ENCODE assay signal across 14 cellular contexts in the genomic region with DNA sequence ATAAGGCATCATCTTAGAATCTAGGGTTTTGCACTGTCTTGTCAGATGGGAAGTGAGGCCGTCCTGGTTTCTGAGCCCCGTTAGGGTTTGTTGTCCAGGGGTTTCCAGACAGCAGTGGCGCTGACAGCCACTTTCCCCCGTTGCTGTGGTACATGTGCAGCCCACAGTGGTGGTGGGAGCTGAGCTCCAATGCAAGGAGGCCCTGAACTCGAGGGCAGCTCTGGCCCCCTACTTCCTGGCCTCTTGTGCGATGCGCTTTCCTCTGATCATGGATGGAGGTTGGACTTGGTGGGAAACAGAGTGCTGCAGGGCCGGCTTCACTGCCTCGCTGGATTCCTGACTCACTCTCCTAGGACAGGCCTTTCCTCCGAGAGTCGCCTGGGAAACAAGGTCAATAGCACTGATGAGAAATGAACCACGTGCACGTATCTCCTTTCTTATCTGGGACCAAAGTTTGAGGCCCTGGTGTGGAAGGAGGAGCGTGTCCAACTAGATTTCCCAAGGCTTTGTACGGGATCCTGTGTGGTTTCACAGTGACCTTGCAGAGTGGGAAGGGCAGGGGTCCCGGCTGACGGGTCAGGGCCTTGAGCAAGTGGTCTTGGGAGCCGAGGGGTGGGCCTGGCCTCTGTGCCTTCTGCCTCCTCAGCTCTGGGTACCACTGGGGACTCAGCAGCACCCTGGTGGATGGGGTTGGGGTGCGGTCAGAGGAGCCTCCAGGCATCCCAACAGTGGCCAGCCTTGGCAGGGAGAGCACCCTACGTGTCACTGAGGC. TPM values are rescaled to one million over a fixed set of nuclear protein-coding genes. Genes with fewer than 3 reads are reported as not detected.
DNase-seq lines count a peak whose midpoint lies in the region; ATAC-seq and TF ChIP-seq lines count a peak whose summit lies in the region.
"Had no signal": no experiment of that assay in that cellular context is flagged by ENCODE, and none has a peak within 500 bp of the region (broad histone marks: within the 10 kb centered on the region; RNA-seq: fewer than 3 reads in every experiment).

No MANE protein-coding gene starts in this region.

- H3K4me2 ChIP-seq in skeletal muscle satellite cell (ENCODE audit: low read length) = peak overlapping the region; percentile 32

- WGBS in gastroesophageal sphincter (ENCODE audit: low coverage in 1 of 2), 2 donors = 60 to 73% methylated on average over 2 of the region's 20 CpGs

- H3K27ac Mint-ChIP-seq in activated naive CD4-positive, alpha-beta T cell treated with anti-CD3 and anti-CD28 coated beads, Interleukin-2, amount 50 U/mL, for 24 hours = peak overlapping the region; percentile 25
- peak overlapping the region; percentile 55 for H3K27ac Mint-ChIP-seq in activated CD8-positive, alpha-beta T cell treated with anti-CD3 and anti-CD28 coated beads for 36 hours

- H3K9me3 Mint-ChIP-seq in activated naive CD4-positive, alpha-beta T cell treated with anti-CD3 and anti-CD28 coated beads, Interleukin-2, amount 50 U/mL, for 24 hours = no peaks in the 10 kb centered on the region
- H3K9me3 Mint-ChIP-seq in activated CD8-positive, alpha-beta T cell treated with anti-CD3 and anti-CD28 coated beads for 36 hours = no peaks in the 10 kb centered on the region

- ATAC-seq in activated CD8-positive, alpha-beta T cell treated with anti-CD3 and anti-CD28 coated beads for 36 hours = no peak
- ATAC-seq in GM18909 (IDR thresholded peaks at IDR 0.05; ENCODE audit: poor library complexity, unreplicated experiment) = no peak
- ATAC-seq in gastroesophageal sphincter = no peak
- ATAC-seq: sciatic nerve had no signal

- intact Hi-C loops in activated CD8-positive, alpha-beta T cell treated with anti-CD3 and anti-CD28 coated beads for 36 hours (cut with micrococcal nuclease) = no loop called here

- no peaks in the 10 kb centered on the region for H3K9me3 ChIP-seq in skeletal muscle satellite cell (replicated peaks; ENCODE audit: low read length)
- H3K9me3 ChIP-seq in gastroesophageal sphincter = no peaks in the 10 kb centered on the region
- H3K9me3 ChIP-seq: transverse colon had no signal

- H3K9ac ChIP-seq in skeletal muscle satellite cell (ENCODE audit: low read depth, low read length) = no peak overlapping the region

- H3K36me3 ChIP-seq in skeletal muscle satellite cell (ENCODE audit: insufficient read depth, low read length) = peaks cover 10% of the 10 kb centered on the region
- H3K36me3 ChIP-seq in gastroesophageal sphincter = peaks cover 0 to 39% of the 10 kb centered on the region in 2 donors

- TF ChIP-seq POLR2A in gastroesophageal sphincter (IDR thresholded peaks at IDR 0.05) = no peak

- H3K27me3 Mint-ChIP-seq in activated naive CD4-positive, alpha-beta T cell treated with anti-CD3 and anti-CD28 coated beads, Interleukin-2, amount 50 U/mL, for 24 hours = no peaks in the 10 kb centered on the region
- H3K27me3 Mint-ChIP-seq in activated CD8-positive, alpha-beta T cell treated with anti-CD3 and anti-CD28 coated beads for 36 hours = peaks cover 3% of the 10 kb centered on the region

- peak overlapping the region; percentile 49 for H3K4me3 Mint-ChIP-seq in activated naive CD4-positive, alpha-beta T cell treated with anti-CD3 and anti-CD28 coated beads, Interleukin-2, amount 50 U/mL, for 24 hours
- no peak overlapping the region for H3K4me3 Mint-ChIP-seq in activated CD8-positive, alpha-beta T cell treated with anti-CD3 and anti-CD28 coated beads for 36 hours

- H3K4me3 ChIP-seq in fibroblast of villous mesenchyme (ENCODE audit: low read depth, low read length) (no peak overlapping the region), skeletal muscle satellite cell (ENCODE audit: low read length) (no peak overlapping the region), gastroesophageal sphincter (no peak overlapping the region)
- H3K4me3 ChIP-seq: transverse colon had no signal

- H3K27me3 ChIP-seq in skeletal muscle satellite cell (ENCODE audit: control insufficient read depth, insufficient read depth, low read length) = no peaks in the 10 kb centered on the region
- no peaks in the 10 kb centered on the region for H3K27me3 ChIP-seq in gastroesophageal sphincter

- no peak for TF ChIP-seq EP300 in gastroesophageal sphincter (IDR thresholded peaks at IDR 0.05)

- TF ChIP-seq CTCF in activated CD8-positive, alpha-beta T cell treated with anti-CD3 and anti-CD28 coated beads for 36 hours (IDR thresholded peaks at IDR 0.05) = no peak
- TF ChIP-seq CTCF in fibroblast of villous mesenchyme (IDR thresholded peaks at IDR 0.05; ENCODE audit: insufficient read depth, low read depth, low read length) = no peak
- no peak for TF ChIP-seq CTCF in gastroesophageal sphincter (IDR thresholded peaks at IDR 0.05)

- H3K27ac ChIP-seq in gastroesophageal sphincter = no peak overlapping the region
- H3K27ac ChIP-seq: transverse colon had no signal

- POLR2A ChIA-PET in activated CD8-positive, alpha-beta T cell treated with anti-CD3 and anti-CD28 coated beads for 36 hours (lab: Charles Lee) = interaction anchor here (1.0 kb wide), 1 partner anchor 16 kb away, joined by 3 read pairs; no protein-coding TSS in a partner anchor

- peaks cover 45% of the 10 kb centered on the region for H3K4me1 Mint-ChIP-seq in activated naive CD4-positive, alpha-beta T cell treated with anti-CD3 and anti-CD28 coated beads, Interleukin-2, amount 50 U/mL, for 24 hours
- H3K4me1 Mint-ChIP-seq in activated CD8-positive, alpha-beta T cell treated with anti-CD3 and anti-CD28 coated beads for 36 hours (ENCODE audit: low read depth) = peaks cover 36% of the 10 kb centered on the region

- no peaks in the 10 kb centered on the region for H3K36me3 Mint-ChIP-seq in activated naive CD4-positive, alpha-beta T cell treated with anti-CD3 and anti-CD28 coated beads, Interleukin-2, amount 50 U/mL, for 24 hours
- peaks cover 37% of the 10 kb centered on the region for H3K36me3 Mint-ChIP-seq in activated CD8-positive, alpha-beta T cell treated with anti-CD3 and anti-CD28 coated beads for 36 hours (ENCODE audit: low read depth)

- DNase-seq in activated naive CD4-positive, alpha-beta T cell treated with Interleukin-2 at 50 U/mL for 16 hours = no peak
- DNase-seq in activated CD8-positive, alpha-beta T cell treated with anti-CD3 and anti-CD28 coated beads for 36 hours = no peak
- peak; percentile 23 for DNase-seq in fibroblast of villous mesenchyme (ENCODE audit: low read depth)
- no peak for DNase-seq in effector CD8-positive, alpha-beta T cell (lab: John Stamatoyannopoulos, UW)
- DNase-seq: activated CD4-positive, alpha-beta T cell treated with anti-CD3 and anti-CD28 coated beads, Interleukin-2, amount 50 U/mL, for 4 hours; activated naive CD4-positive, alpha-beta T cell treated with anti-CD3 and anti-CD28 coated beads, Interleukin-2, amount 50 U/mL, for 16 hours; hypothalamus; KG1; transverse colon had no signal

- CTCF ChIA-PET in activated CD8-positive, alpha-beta T cell treated with anti-CD3 and anti-CD28 coated beads for 36 hours (lab: Charles Lee) = interaction anchor here (0.6 to 1.6 kb wide), 2 partner anchors 25 to 143 kb away, joined by 3 read pairs; no protein-coding TSS in a partner anchor

- peaks cover 31% of the 10 kb centered on the region for H3K4me1 ChIP-seq in skeletal muscle satellite cell (ENCODE audit: control insufficient read depth, insufficient read depth, low read length)
- H3K4me1 ChIP-seq in gastroesophageal sphincter = peaks cover 0 to 52% (median 38%) of the 10 kb centered on the region in 3 donors

RNA-seq across cellular contexts. Expression of gene PHRF1, which starts 3.7 kb away (rescaled TPM):
- total RNA-seq in activated CD8-positive, alpha-beta T cell treated with anti-CD3 and anti-CD28 coated beads for 36 hours = 10 to 100 TPM; 43.1 to 44.5 TPM
- total RNA-seq in fibroblast of villous mesenchyme (29.4 and 38.7 TPM in 2 replicates), gastroesophageal sphincter (10 to 100 TPM; 18.0 to 28.0 (median 25.1) TPM)
- 31.4 and 32.1 TPM in 2 replicates for total RNA-seq in skeletal muscle satellite cell (2012; rRNA removed)

RNA-seq across cellular contexts. Expression of gene RASSF7, which starts 19.2 kb away (rescaled TPM):
- 10 to 100 TPM; 16.8 to 17.3 TPM for total RNA-seq in activated CD8-positive, alpha-beta T cell treated with anti-CD3 and anti-CD28 coated beads for 36 hours
- total RNA-seq in fibroblast of villous mesenchyme = 14.2 and 15.5 TPM in 2 replicates
- total RNA-seq in skeletal muscle satellite cell (2012; rRNA removed) = 2.0 and 3.9 TPM in 2 replicates
- total RNA-seq in gastroesophageal sphincter = 10 to 100 TPM in 2 of 4 donors, 1 to 10 TPM in 2; 3.4 to 12.5 (median 8.6) TPM

RNA-seq across cellular contexts. Expression of gene LMNTD2, which starts 19.5 kb away (rescaled TPM):
- total RNA-seq in activated CD8-positive, alpha-beta T cell treated with anti-CD3 and anti-CD28 coated beads for 36 hours = 1 to 10 TPM in 1 of 2 experiments, under 1 TPM in 1; 0.88 to 1.3 TPM
- total RNA-seq in fibroblast of villous mesenchyme (1.6 and 2.2 TPM in 2 replicates), gastroesophageal sphincter (1 to 10 TPM in 3 of 4 donors, under 1 TPM in 1; 0.81 to 2.1 (median 1.1) TPM)
- under 0.01 TPM in 1 of 2 replicates, not detected in the other for total RNA-seq in skeletal muscle satellite cell (2012; rRNA removed)

RNA-seq across cellular contexts. Expression of gene IRF7, which starts 35.7 kb away (rescaled TPM):
- total RNA-seq in activated CD8-positive, alpha-beta T cell treated with anti-CD3 and anti-CD28 coated beads for 36 hours = 10 to 100 TPM; 34.6 to 37.5 TPM
- total RNA-seq in fibroblast of villous mesenchyme = 7.7 and 8.2 TPM in 2 replicates
- total RNA-seq in skeletal muscle satellite cell (2012; rRNA removed) = 5.6 and 5.7 TPM in 2 replicates
- total RNA-seq in gastroesophageal sphincter = 10 to 100 TPM in 3 of 4 donors, 1 to 10 TPM in 1; 5.4 to 25.4 (median 13.9) TPM

RNA-seq across cellular contexts. Expression of gene LRRC56, which starts 42.7 kb away (rescaled TPM):
- under 1 TPM; 0.67 to 0.99 TPM for total RNA-seq in activated CD8-positive, alpha-beta T cell treated with anti-CD3 and anti-CD28 coated beads for 36 hours
- total RNA-seq in fibroblast of villous mesenchyme = 0.43 and 0.64 TPM in 2 replicates
- under 0.01 TPM in 2 replicates for total RNA-seq in skeletal muscle satellite cell (2012; rRNA removed)
- under 1 TPM in 3 of 4 donors, not detected in 1; 0.13 to 0.69 (median 0.20) TPM for total RNA-seq in gastroesophageal sphincter
